ENCODE assay signal across 8 cellular contexts in the genomic region with DNA sequence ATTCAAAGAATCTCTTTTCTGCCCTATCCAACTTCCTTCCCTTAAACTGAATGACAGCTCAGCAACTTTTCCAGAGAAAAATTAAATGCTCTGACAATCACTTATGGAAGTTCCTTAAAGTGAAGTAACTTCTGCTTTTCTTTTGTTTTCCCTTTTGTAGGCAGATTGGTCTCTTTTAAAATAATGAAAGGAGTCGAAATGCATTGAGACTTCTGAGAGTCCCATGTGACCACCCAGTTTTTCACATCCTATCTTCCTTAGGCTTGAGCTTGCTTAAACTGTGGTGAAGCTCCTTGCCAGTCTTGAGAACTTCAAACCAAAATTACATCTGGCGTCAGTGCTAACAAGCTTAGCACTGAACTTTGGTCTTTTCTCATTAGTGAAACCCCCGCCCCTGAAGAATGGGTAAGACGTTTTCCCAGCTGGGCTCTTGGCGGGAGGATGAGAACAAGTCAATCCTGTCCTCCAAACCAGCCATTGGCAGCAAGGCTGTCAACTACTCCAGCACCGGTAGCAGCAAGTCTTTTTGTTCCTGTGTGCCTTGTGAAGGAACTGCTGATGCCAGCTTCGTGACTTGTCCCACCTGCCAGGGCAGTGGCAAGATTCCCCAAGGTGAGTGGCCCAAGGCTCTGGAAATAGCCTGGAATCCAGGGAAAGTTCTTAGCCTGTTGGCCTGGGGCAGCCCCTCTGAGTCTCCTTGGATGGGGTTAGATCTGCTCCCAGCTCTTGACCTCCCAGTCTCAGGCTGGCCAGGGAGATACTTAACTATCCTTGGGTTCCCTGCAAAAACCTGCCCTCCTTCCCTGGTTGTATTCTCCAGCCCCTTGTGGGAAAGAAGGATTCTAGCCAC. TPM values are rescaled to one million over a fixed set of nuclear protein-coding genes. Genes with fewer than 3 reads are reported as not detected.
DNase-seq lines count a peak whose midpoint lies in the region; ATAC-seq and TF ChIP-seq lines count a peak whose summit lies in the region.

No MANE protein-coding gene starts in this region.

- H3K36me3 ChIP-seq in adipocyte (ENCODE audit: control insufficient read depth, insufficient read depth, low read length, severe bottlenecking) (peaks cover 44% of the 10 kb centered on the region), liver (ENCODE audit: control insufficient read depth in 4 of 4, insufficient read depth in 3 of 4, low read depth in 1 of 4, low read length in 3 of 4) (peaks cover 6 to 32% (median 21%) of the 10 kb centered on the region in 4 donors), aorta (ENCODE audit: control insufficient read depth in 1 of 2, insufficient read depth in 2 of 2, low read length in 1 of 2) (peaks cover 0 to 2% of the 10 kb centered on the region in 2 donors)

- H3K9me3 ChIP-seq in adipocyte (ENCODE audit: control insufficient read depth, low read length) = no peaks in the 10 kb centered on the region
- H3K9me3 ChIP-seq in liver (ENCODE audit: control insufficient read depth in 4 of 4, low read length in 3 of 4) = no peaks in the 10 kb centered on the region
- no peaks in the 10 kb centered on the region for H3K9me3 ChIP-seq in aorta (ENCODE audit: control insufficient read depth, low read length)

- H3K4me1 ChIP-seq in adipocyte (ENCODE audit: control insufficient read depth, insufficient read depth, low read length) (peaks cover 21% of the 10 kb centered on the region), liver (ENCODE audit: control insufficient read depth in 4 of 4, insufficient read depth in 4 of 4, low read length in 3 of 4) (peaks cover 17 to 44% (median 35%) of the 10 kb centered on the region in 4 donors), aorta (ENCODE audit: control insufficient read depth in 1 of 2, insufficient read depth in 2 of 2, low read length in 2 of 2) (no peaks in the 10 kb centered on the region)

- H3K27ac ChIP-seq in liver (ENCODE audit: low read depth in 1 of 2, low read length in 2 of 2) (peak overlapping the region; percentile 66 to 71), aorta (ENCODE audit: low read depth in 1 of 2, low read length in 2 of 2) (no peak overlapping the region)

- H3K27me3 ChIP-seq in adipocyte (replicated peaks; ENCODE audit: control insufficient read depth, insufficient read depth, low read length) = no peaks in the 10 kb centered on the region
- H3K27me3 ChIP-seq in liver (ENCODE audit: control insufficient read depth in 4 of 4, insufficient read depth in 4 of 4, low read length in 3 of 4) = no peaks in the 10 kb centered on the region
- no peaks in the 10 kb centered on the region for H3K27me3 ChIP-seq in aorta (ENCODE audit: control insufficient read depth in 1 of 2, insufficient read depth in 2 of 2, low read length in 1 of 2)

- TF ChIP-seq POLR2A in lower leg skin (IDR thresholded peaks at IDR 0.05) = no peak

- no peak for TF ChIP-seq RAD21 in liver (IDR thresholded peaks at IDR 0.05)

- peak overlapping the region; percentile 85 for H3K9ac ChIP-seq in adipocyte (ENCODE audit: low read length)
- peak overlapping the region in 1 of 2 donors; percentile 82 for H3K9ac ChIP-seq in liver (ENCODE audit: low read depth in 1 of 2, low read length in 2 of 2)

- TF ChIP-seq CTCF in liver (IDR thresholded peaks at IDR 0.05; ENCODE audit: low read depth, low read length, missing input control) (no peak), lower leg skin (IDR thresholded peaks at IDR 0.05) (no peak)

- WGBS in liver = 69% methylated on average over 7 of the region's 7 CpGs
- 46 to 47% methylated on average over 7 of the region's 7 CpGs for WGBS in aorta, 2 donors
- WGBS in lower leg skin, 2 donors = 33 to 36% methylated on average over 7 of the region's 7 CpGs

- ATAC-seq in Right ventricle myocardium superior (ENCODE audit: poor library complexity) (peak; percentile 36), aorta (ENCODE audit: low FRiP score) (no peak), GM21737 (IDR thresholded peaks at IDR 0.05; ENCODE audit: unreplicated experiment) (no peak)

- no peak for DNase-seq in Right ventricle myocardium superior
- no peak for DNase-seq in cardiac septum (ENCODE audit: low spot score)
- DNase-seq in adipocyte (ENCODE audit: low read depth) = peak; percentile 11
- DNase-seq in aorta = no peak
- DNase-seq in posterior vena cava (ENCODE audit: low spot score) = no peak
- DNase-seq in lower leg skin (ENCODE audit: low spot score in 2 of 2) = no peak

- H3K4me3 ChIP-seq in adipocyte (ENCODE audit: low read length) = peak overlapping the region; percentile 84
- no peak overlapping the region for H3K4me3 ChIP-seq in liver (ENCODE audit: low read depth in 1 of 3, low read length in 3 of 3)
- peak overlapping the region; percentile 15 to 87 for H3K4me3 ChIP-seq in aorta (ENCODE audit: low read length in 2 of 2)
- H3K4me3 ChIP-seq in lower leg skin (ENCODE audit: low read depth, poor library complexity, severe bottlenecking) = no peak overlapping the region

- intact Hi-C loops in Right ventricle myocardium superior (cut with DNase I) = no loop called here
- intact Hi-C loops in cardiac septum (cut with DNase I) = no loop called here
- intact Hi-C loops in aorta (cut with DNase I) = loop anchor here in 1 of 2 donors (5.0 kb wide), 2 partner anchors 36 to 191 kb away; partner anchors contain the start of gene VAT1
- intact Hi-C loops in posterior vena cava (cut with DNase I) = no loop called here
- intact Hi-C loops in lower leg skin (cut with DNase I; ENCODE audit: low total_unique reads) = loop anchor here (10.0 kb wide), 1 partner anchor 1672 kb away; no protein-coding TSS in a partner anchor

TF ChIP-seq in liver, 16 proteins besides CTCF, POLR2A, EP300 and RAD21:
- TF ChIP-seq GABPA (IDR thresholded peaks at IDR 0.05 in 1 of 2, conservative IDR thresholded peaks at IDR 0.05 in 1 of 2) (no peak), RXRA (IDR thresholded peaks at IDR 0.05) (no peak), HNF4G (IDR thresholded peaks at IDR 0.05) (no peak), MAX (IDR thresholded peaks at IDR 0.05) (no peak), JUND (IDR thresholded peaks at IDR 0.05) (no peak), SP1 (IDR thresholded peaks at IDR 0.05) (no peak), FOXA2 (IDR thresholded peaks at IDR 0.05) (no peak), NR2F2 (IDR thresholded peaks at IDR 0.05) (no peak), HNF4A (conservative IDR thresholded peaks at IDR 0.05) (no peak)
- TF ChIP-seq, protein P1, sequence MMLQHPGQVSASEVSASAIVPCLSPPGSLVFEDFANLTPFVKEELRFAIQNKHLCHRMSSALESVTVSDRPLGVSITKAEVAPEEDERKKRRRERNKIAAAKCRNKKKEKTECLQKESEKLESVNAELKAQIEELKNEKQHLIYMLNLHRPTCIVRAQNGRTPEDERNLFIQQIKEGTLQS (IDR thresholded peaks at IDR 0.05) = no peak
- TF ChIP-seq, protein P2, sequence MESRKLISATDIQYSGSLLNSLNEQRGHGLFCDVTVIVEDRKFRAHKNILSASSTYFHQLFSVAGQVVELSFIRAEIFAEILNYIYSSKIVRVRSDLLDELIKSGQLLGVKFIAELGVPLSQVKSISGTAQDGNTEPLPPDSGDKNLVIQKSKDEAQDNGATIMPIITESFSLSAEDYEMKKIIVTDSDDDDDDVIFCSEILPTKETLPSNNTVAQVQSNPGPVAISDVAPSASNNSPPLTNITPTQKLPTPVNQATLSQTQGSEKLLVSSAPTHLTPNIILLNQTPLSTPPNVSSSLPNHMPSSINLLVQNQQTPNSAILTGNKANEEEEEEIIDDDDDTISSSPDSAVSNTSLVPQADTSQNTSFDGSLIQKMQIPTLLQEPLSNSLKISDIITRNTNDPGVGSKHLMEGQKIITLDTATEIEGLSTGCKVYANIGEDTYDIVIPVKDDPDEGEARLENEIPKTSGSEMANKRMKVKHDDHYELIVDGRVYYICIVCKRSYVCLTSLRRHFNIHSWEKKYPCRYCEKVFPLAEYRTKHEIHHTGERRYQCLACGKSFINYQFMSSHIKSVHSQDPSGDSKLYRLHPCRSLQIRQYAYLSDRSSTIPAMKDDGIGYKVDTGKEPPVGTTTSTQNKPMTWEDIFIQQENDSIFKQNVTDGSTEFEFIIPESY (IDR thresholded peaks at IDR 0.05) = no peak

RNA-seq across cellular contexts. Expression of gene TMEM106A, which starts 1.2 kb away (rescaled TPM):
- 3.6 TPM for total RNA-seq in Right ventricle myocardium superior
- 4.0 TPM for total RNA-seq in cardiac septum
- total RNA-seq in liver = 1 to 10 TPM; 2.9 to 3.8 TPM
- polyA plus RNA-seq in liver = 1 to 10 TPM; 1.3 to 2.3 TPM
- 10 to 100 TPM; 20.2 to 37.2 TPM for total RNA-seq in aorta
- 1 to 10 TPM; 2.5 to 5.0 TPM for polyA plus RNA-seq in aorta
- total RNA-seq in posterior vena cava = 10 to 100 TPM; 18.4 to 19.9 TPM
- total RNA-seq in lower leg skin = 1 to 10 TPM in 3 of 4 donors, under 1 TPM in 1; 0.57 to 4.6 (median 1.4) TPM

RNA-seq across cellular contexts. Expression of gene CCDC200, which starts 15.6 kb away (rescaled TPM):
- total RNA-seq in Right ventricle myocardium superior (not detected), cardiac septum (not detected), liver (not detected), aorta (not detected), posterior vena cava (not detected), lower leg skin (not detected)
- polyA plus RNA-seq in liver (1 to 10 TPM in 1 of 2 donors, not detected in 1; 1.3 TPM), aorta (not detected)

RNA-seq across cellular contexts. Expression of gene RNU2-1, which starts 20.9 kb away (rescaled TPM):
- total RNA-seq in Right ventricle myocardium superior = 9,490 TPM
- total RNA-seq in cardiac septum = 6,310 TPM
- total RNA-seq in liver = not detected
- 1 to 10 TPM in 1 of 2 donors, not detected in 1; 3.4 TPM for polyA plus RNA-seq in liver
- 1,000 to 10,000 TPM; 2,414 to 5,422 TPM for total RNA-seq in aorta
- not detected for polyA plus RNA-seq in aorta
- over 10,000 TPM; 14,833 to 15,009 TPM for total RNA-seq in posterior vena cava
- not detected for total RNA-seq in lower leg skin

RNA-seq across cellular contexts. Expression of gene NBR1, which starts 41.9 kb away (rescaled TPM):
- 91.1 TPM for total RNA-seq in Right ventricle myocardium superior
- 97.6 TPM for total RNA-seq in cardiac septum
- total RNA-seq in liver = 10 to 100 TPM; 59.3 to 74.6 TPM
- 10 to 100 TPM; 18.2 to 30.1 TPM for polyA plus RNA-seq in liver
- total RNA-seq in aorta = 10 to 100 TPM; 93.7 to 99.1 TPM
- 10 to 100 TPM; 52.3 to 55.4 TPM for polyA plus RNA-seq in aorta
- total RNA-seq in posterior vena cava = 10 to 100 TPM; 64.7 to 69.1 TPM
- 100 to 1,000 TPM in 1 of 4 donors, 10 to 100 TPM in 3; 84.3 to 101 (median 91.4) TPM for total RNA-seq in lower leg skin

Comparison
In these comparisons a context has a peak if more than half of its experiments do, and no peak if none do; other contexts are left out.
1. H3K4me3 ChIP-seq: peak in adipocyte (single experiment) and aorta (2 of 2); none in liver (0 of 3) and lower leg skin (single experiment).
2. H3K27ac ChIP-seq: peak in liver (2 of 2); none in aorta (0 of 2).
3. RNA of gene RNU2-1, which starts 20.9 kb away (total RNA-seq): 14,833 to 15,009 TPM in posterior vena cava, 9,490 TPM in Right ventricle myocardium superior (single experiment), 6,310 TPM in cardiac septum (single experiment) and 2,414 to 5,422 TPM in aorta; not detected in liver and not detected in lower leg skin; every median in the first group is over 1,000 times any median in the second.